ENCODE assay signal across 12 cellular contexts in the genomic region with DNA sequence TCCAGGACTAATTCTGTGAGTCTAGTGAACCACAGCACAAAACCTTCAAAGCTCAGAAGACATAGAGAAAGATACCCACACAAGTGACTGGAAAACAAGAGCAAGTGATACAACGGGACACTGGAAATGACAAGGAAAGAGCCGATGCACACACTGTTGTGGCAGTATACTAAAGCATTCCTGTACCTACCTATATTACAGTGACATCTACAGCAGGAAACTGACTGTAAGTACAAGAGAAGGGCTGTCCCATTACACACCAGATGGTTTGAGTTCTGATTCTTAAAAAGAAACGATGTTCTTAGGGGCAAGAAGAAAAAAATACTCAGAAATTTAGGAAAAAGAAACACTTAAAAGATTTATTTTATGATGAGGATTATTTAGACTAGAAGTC. TPM values are rescaled to one million over a fixed set of nuclear protein-coding genes. Genes with fewer than 3 reads are reported as not detected.
DNase-seq lines count a peak whose midpoint lies in the region; ATAC-seq, FAIRE-seq and TF ChIP-seq lines count a peak whose summit lies in the region.
"Had no signal": no experiment of that assay in that cellular context is flagged by ENCODE, and none has a peak within 500 bp of the region (broad histone marks: within the 10 kb centered on the region; RNA-seq: fewer than 3 reads in every experiment).

No MANE protein-coding gene starts in this region.

- TF ChIP-seq CTCF in Calu3 (IDR thresholded peaks at IDR 0.05; ENCODE audit: unreplicated experiment) (no peak), gastrocnemius medialis (IDR thresholded peaks at IDR 0.05 in 4 of 5, conservative IDR thresholded peaks at IDR 0.05 in 1 of 5) (no peak)

- H3K4me3 ChIP-seq in gastrocnemius medialis: no peak overlapping the region

- peaks cover 62 to 65% of the 10 kb centered on the region in 2 donors for H3K4me1 ChIP-seq in gastrocnemius medialis

- no peaks in the 10 kb centered on the region for H3K9me3 Mint-ChIP-seq in Calu3 (ENCODE audit: low read depth, unreplicated experiment)

- no peaks in the 10 kb centered on the region for H3K27me3 ChIP-seq in gastrocnemius medialis

- H3K36me3 ChIP-seq in gastrocnemius medialis: no peaks in the 10 kb centered on the region

- in situ Hi-C loops in gastrocnemius medialis (cut with MboI; ENCODE audit: low sequenced_read_pairs in 4 of 4): loop anchor here in 1 of 4 donors (10.0 to 25.0 kb wide), 2 partner anchors 214 to 1814 kb away; partner anchors contain the start of gene RAD23B

- TF ChIP-seq POLR2A in gastrocnemius medialis (IDR thresholded peaks at IDR 0.05) (no peak), GM12892 (IDR thresholded peaks at IDR 0.05; ENCODE audit: low read depth, low read length) (no peak)

- BruUV-seq in Calu3 (replicated peaks; lab: Mats Ljungman, UMichigan): TSS peak; percentile 17

- H3K27ac ChIP-seq in epithelial cell of prostate: peak overlapping the region; percentile 76
- peak overlapping the region; percentile 83 to 86 (median 84) for H3K27ac ChIP-seq in gastrocnemius medialis
- H3K27ac ChIP-seq: HL-60 had no signal

- peaks cover 13% of the 10 kb centered on the region for H3K36me3 Mint-ChIP-seq in Calu3 (ENCODE audit: insufficient read depth, unreplicated experiment)

- intact Hi-C loops in Calu3 (cut with micrococcal nuclease; ENCODE audit: unreplicated experiment): no loop called here
- intact Hi-C loops in gastrocnemius medialis (cut with DNase I; ENCODE audit: low total_unique reads): no loop called here
- intact Hi-C loops in posterior vena cava (cut with DNase I): no loop called here

- peak overlapping the region; percentile 85 for H3K27ac Mint-ChIP-seq in Calu3 (ENCODE audit: unreplicated experiment)

- ATAC-seq in gastrocnemius medialis: no peak

- no peak for DNase-seq in Calu3
- peak; percentile 28 for DNase-seq in OCI-M1 (lab: John Stamatoyannopoulos, UW)
- DNase-seq in epithelial cell of prostate (ENCODE audit: low read depth, low spot score): no peak
- no peak for DNase-seq in gastrocnemius medialis
- DNase-seq in GM12892 (ENCODE audit: insufficient read length): no peak
- DNase-seq in posterior vena cava (ENCODE audit: low spot score): no peak
- DNase-seq in germinal center (ENCODE audit: low spot score): no peak
- DNase-seq in H4 (ENCODE audit: low spot score): no peak
- DNase-seq: anterior cingulate cortex, DMS79 treated with DMSO at 0.1 percent for 48 hours, NCI-H146 had no signal

- H3K4me1 Mint-ChIP-seq in Calu3 (ENCODE audit: low read depth, unreplicated experiment): peaks cover 38% of the 10 kb centered on the region

- FAIRE-seq in GM12892 (lab: Jason Lieb, UNC): no peak

- no peaks in the 10 kb centered on the region for H3K27me3 Mint-ChIP-seq in Calu3 (ENCODE audit: unreplicated experiment)

- H3K9me3 ChIP-seq in gastrocnemius medialis: no peaks in the 10 kb centered on the region

- CTCF ChIA-PET in Calu3 (lab: Charles Lee): no interaction called here

- peak overlapping the region; percentile 31 for H3K4me3 Mint-ChIP-seq in Calu3 (ENCODE audit: low read depth, unreplicated experiment)

RNA-seq across cellular contexts. Expression of gene TMEM245, which starts 18.5 kb away (rescaled TPM):
- 52.2 and 54.0 TPM in 2 replicates for total RNA-seq in Calu3 (2022)
- 100 to 1,000 TPM in 1 of 4 donors, 10 to 100 TPM in 3; 45.7 to 121 (median 71.4) TPM for total RNA-seq in gastrocnemius medialis
- 16.7 TPM for polyA plus RNA-seq in GM12892 (2012; ENCODE audit: missing spikeins)
- total RNA-seq in posterior vena cava: 10 to 100 TPM; 44.9 to 52.3 TPM
- 34.7 and 39.0 TPM in 2 replicates for total RNA-seq in H4 (2014; rRNA removed; shearing (Covaris generic))
